Comparison of ENCODE assay signal across 13 cellular contexts in the genomic region with DNA sequence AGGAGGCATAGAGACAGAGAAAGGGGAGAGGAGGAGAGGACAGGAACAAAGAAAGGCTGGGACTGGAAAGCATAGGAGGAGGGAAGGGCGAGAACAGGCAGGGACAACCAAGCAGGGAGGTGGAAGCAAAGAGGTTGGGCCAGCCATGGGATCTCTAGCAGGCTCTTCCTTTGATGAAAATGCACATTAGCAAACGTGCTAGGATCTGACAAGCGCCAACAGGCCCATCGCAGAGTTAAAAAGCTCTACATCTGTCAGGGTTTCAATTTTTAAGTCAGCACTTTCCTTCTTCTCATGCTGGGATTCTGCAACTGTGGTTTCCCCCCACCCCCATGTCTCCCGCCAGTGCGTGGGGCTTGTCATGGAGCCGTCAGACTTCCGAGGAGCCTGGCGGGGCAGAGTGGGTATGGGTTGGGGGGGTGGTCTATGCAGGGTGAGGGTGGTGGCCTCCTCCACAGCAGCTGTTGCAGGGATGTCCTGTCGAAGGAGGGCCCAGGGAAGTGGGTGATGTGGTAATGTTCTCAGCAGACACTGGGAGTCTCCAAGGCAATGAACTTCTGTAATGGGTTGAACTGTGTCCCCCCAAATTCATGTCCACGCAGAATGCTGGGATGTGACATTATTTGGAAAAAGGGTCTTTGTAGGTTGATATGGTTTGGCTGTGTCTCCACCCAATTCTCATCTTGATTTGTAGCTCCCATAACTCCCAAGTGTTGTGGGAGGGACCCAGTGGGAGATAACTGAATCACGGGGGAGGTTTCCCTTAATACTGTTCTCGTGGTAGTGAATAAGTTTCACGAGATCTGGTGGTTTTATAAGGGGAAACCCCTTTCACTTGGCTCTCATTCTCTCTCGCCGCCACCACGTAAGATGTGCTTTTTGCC.
DNase-seq lines count a peak whose midpoint lies in the region; ATAC-seq lines count a peak whose summit lies in the region.
"Had no signal": no experiment of that assay in that cellular context is flagged by ENCODE, and none has a peak within 500 bp of the region (broad histone marks: within the 10 kb centered on the region; RNA-seq: fewer than 3 reads in every experiment).

No MANE protein-coding gene starts in this region.

- peak overlapping the region; percentile 71 for H3K27ac Mint-ChIP-seq in central memory CD8-positive, alpha-beta T cell (ENCODE audit: low read depth)
- H3K27ac Mint-ChIP-seq in stimulated activated effector memory CD8-positive, alpha-beta T cell treated with anti-CD3 and anti-CD28 coated beads, Interleukin-12 subunit alpha, Interleukin-12 subunit beta, amount 100 ng/mL, for 72 hours, result peak overlapping the region; percentile 56
- H3K27ac Mint-ChIP-seq: activated naive CD8-positive, alpha-beta T cell treated with anti-CD3 and anti-CD28 coated beads, Interleukin-2, amount 10 ng/mL, durations not matched to agents 7 days and 5 days; GM23338 had no signal

- no peaks in the 10 kb centered on the region for H3K4me1 Mint-ChIP-seq in central memory CD8-positive, alpha-beta T cell
- no peaks in the 10 kb centered on the region for H3K4me1 Mint-ChIP-seq in stimulated activated effector memory CD8-positive, alpha-beta T cell treated with anti-CD3 and anti-CD28 coated beads, Interleukin-12 subunit alpha, Interleukin-12 subunit beta, amount 100 ng/mL, for 72 hours
- H3K4me1 Mint-ChIP-seq: activated naive CD8-positive, alpha-beta T cell treated with anti-CD3 and anti-CD28 coated beads, Interleukin-2, amount 10 ng/mL, durations not matched to agents 7 days and 5 days had no signal

- ATAC-seq in central memory CD8-positive, alpha-beta T cell (replicated peaks; ENCODE audit: extremely low read depth, poor library complexity, severe bottlenecking), result no peak
- peak; percentile 34 for ATAC-seq in stimulated activated effector memory CD8-positive, alpha-beta T cell treated with anti-CD3 and anti-CD28 coated beads, Interleukin-12 subunit alpha, Interleukin-12 subunit beta, amount 100 ng/mL, for 72 hours
- ATAC-seq: A549, GM23338 had no signal

- no peak overlapping the region for H3K4me3 Mint-ChIP-seq in central memory CD8-positive, alpha-beta T cell
- H3K4me3 Mint-ChIP-seq in stimulated activated effector memory CD8-positive, alpha-beta T cell treated with anti-CD3 and anti-CD28 coated beads, Interleukin-12 subunit alpha, Interleukin-12 subunit beta, amount 100 ng/mL, for 72 hours, result no peak overlapping the region
- H3K4me3 Mint-ChIP-seq: activated naive CD8-positive, alpha-beta T cell treated with anti-CD3 and anti-CD28 coated beads, Interleukin-2, amount 10 ng/mL, durations not matched to agents 7 days and 5 days; GM23338 had no signal

- H3K9me3 Mint-ChIP-seq in central memory CD8-positive, alpha-beta T cell, result no peaks in the 10 kb centered on the region
- H3K9me3 Mint-ChIP-seq in stimulated activated effector memory CD8-positive, alpha-beta T cell treated with anti-CD3 and anti-CD28 coated beads, Interleukin-12 subunit alpha, Interleukin-12 subunit beta, amount 100 ng/mL, for 72 hours, result no peaks in the 10 kb centered on the region
- H3K9me3 Mint-ChIP-seq: activated naive CD8-positive, alpha-beta T cell treated with anti-CD3 and anti-CD28 coated beads, Interleukin-2, amount 10 ng/mL, durations not matched to agents 7 days and 5 days; GM23338 had no signal

- H3K36me3 Mint-ChIP-seq in central memory CD8-positive, alpha-beta T cell (ENCODE audit: insufficient read depth), result peaks cover 2% of the 10 kb centered on the region
- H3K36me3 Mint-ChIP-seq in stimulated activated effector memory CD8-positive, alpha-beta T cell treated with anti-CD3 and anti-CD28 coated beads, Interleukin-12 subunit alpha, Interleukin-12 subunit beta, amount 100 ng/mL, for 72 hours, result no peaks in the 10 kb centered on the region
- H3K36me3 Mint-ChIP-seq: activated naive CD8-positive, alpha-beta T cell treated with anti-CD3 and anti-CD28 coated beads, Interleukin-2, amount 10 ng/mL, durations not matched to agents 7 days and 5 days had no signal

- H3K27me3 Mint-ChIP-seq in central memory CD8-positive, alpha-beta T cell, result no peaks in the 10 kb centered on the region
- H3K27me3 Mint-ChIP-seq: activated naive CD8-positive, alpha-beta T cell treated with anti-CD3 and anti-CD28 coated beads, Interleukin-2, amount 10 ng/mL, durations not matched to agents 7 days and 5 days had no signal

- DNase-seq in activated CD4-positive, alpha-beta T cell treated with anti-CD3 and anti-CD28 coated beads for 48 hours, result peak; percentile 37
- DNase-seq in activated CD4-positive, alpha-beta T cell treated with anti-CD3 and anti-CD28 coated beads for 1 hour, result no peak
- DNase-seq in NCI-H2171 treated with DMSO at 0.1 percent for 48 hours (lab: John Stamatoyannopoulos, UW), result peak; percentile 83
- DNase-seq in central memory CD8-positive, alpha-beta T cell (ENCODE audit: low spot score in 2 of 2), result no peak
- DNase-seq in stimulated activated effector memory CD8-positive, alpha-beta T cell treated with anti-CD3 and anti-CD28 coated beads, Interleukin-12 subunit alpha, Interleukin-12 subunit beta, amount 100 ng/mL, for 72 hours (ENCODE audit: low spot score in 2 of 2), result no peak
- DNase-seq in NCI-H1436 treated with DMSO at 0.1 percent for 48 hours (lab: John Stamatoyannopoulos, UW), result no peak
- DNase-seq in DMS79 treated with DMSO at 0.1 percent for 48 hours (lab: John Stamatoyannopoulos, UW), result no peak
- DNase-seq in AG08395 (ENCODE audit: low spot score), result no peak
- DNase-seq: activated naive CD8-positive, alpha-beta T cell treated with anti-CD3 and anti-CD28 coated beads, Interleukin-2, amount 10 ng/mL, durations not matched to agents 7 days and 5 days; colonic mucosa; MM.1S had no signal

Comparison
In these comparisons a context has a peak if more than half of its experiments do, and no peak if none do; other contexts are left out.
1. DNase-seq: peak in activated CD4-positive, alpha-beta T cell treated with anti-CD3 and anti-CD28 coated beads for 48 hours (single experiment) and NCI-H2171 treated with DMSO at 0.1 percent for 48 hours (single experiment); none in activated CD4-positive, alpha-beta T cell treated with anti-CD3 and anti-CD28 coated beads for 1 hour (single experiment), central memory CD8-positive, alpha-beta T cell (0 of 2), stimulated activated effector memory CD8-positive, alpha-beta T cell treated with anti-CD3 and anti-CD28 coated beads, Interleukin-12 subunit alpha, Interleukin-12 subunit beta, amount 100 ng/mL, for 72 hours (0 of 2), NCI-H1436 treated with DMSO at 0.1 percent for 48 hours (single experiment), DMS79 treated with DMSO at 0.1 percent for 48 hours (single experiment) and AG08395 (single experiment).